Comparison of ENCODE assay signal across 25 cellular contexts in genomic region chr2:105763076-105763475, GRCh38. TPM values are rescaled to one million over a fixed set of nuclear protein-coding genes. Genes with fewer than 3 reads are reported as not detected.
DNase-seq lines count a peak whose midpoint lies in the region; ATAC-seq, FAIRE-seq and TF ChIP-seq lines count a peak whose summit lies in the region.
"Had no signal": no experiment of that assay in that cellular context is flagged by ENCODE, and none has a peak within 500 bp of the region (broad histone marks: within the 10 kb centered on the region; RNA-seq: fewer than 3 reads in every experiment).

No MANE protein-coding gene starts in this region.

- TF ChIP-seq CTCF in CD4-positive, alpha-beta T cell (IDR thresholded peaks at IDR 0.05): no peak

- H3K9me3 ChIP-seq in CD4-positive, alpha-beta T cell (ENCODE audit: control insufficient read depth, low read length): no peaks in the 10 kb centered on the region
- H3K9me3 ChIP-seq: Caco-2, stomach, transverse colon had no signal

- H3K4me1 Mint-ChIP-seq in activated CD4-positive, alpha-beta memory T cell treated with anti-CD3 and anti-CD28 coated beads for 36 hours (ENCODE audit: low read depth): peaks cover 95% of the 10 kb centered on the region
- H3K4me1 Mint-ChIP-seq in activated CD4-positive, alpha-beta memory T cell treated with anti-CD3 and anti-CD28 coated beads, Interleukin-2, amount 10 ng/mL, durations not matched to agents 7 days and 5 days: peaks cover 90% of the 10 kb centered on the region
- H3K4me1 Mint-ChIP-seq in CD4-positive, alpha-beta T cell (ENCODE audit: low read depth): peaks cover 98% of the 10 kb centered on the region
- peaks cover 73% of the 10 kb centered on the region for H3K4me1 Mint-ChIP-seq in activated T-helper 17 cell treated with anti-CD3 and anti-CD28 coated beads, Interleukin-2, amount 50 U/mL, for 72 hours

- CTCF ChIA-PET in activated CD4-positive, alpha-beta memory T cell treated with anti-CD3 and anti-CD28 coated beads for 36 hours (lab: Charles Lee): interaction anchor here (0.7 to 2.4 kb wide), 7 partner anchors 9 to 334 kb away, joined by 3 to 9 read pairs (median 3); no protein-coding TSS in a partner anchor
- CTCF ChIA-PET in activated CD4-positive, alpha-beta memory T cell treated with anti-CD3 and anti-CD28 coated beads, Interleukin-2, amount 10 ng/mL, durations not matched to agents 7 days and 5 days (lab: Charles Lee): interaction anchor here (1.0 to 1.5 kb wide), 3 partner anchors 10 to 186 kb away, joined by 3 read pairs; no protein-coding TSS in a partner anchor
- CTCF ChIA-PET in CD4-positive, alpha-beta T cell (lab: Charles Lee): interaction anchor here (0.6 to 1.6 kb wide), 2 partner anchors 10 to 14 kb away, joined by 5 read pairs; no protein-coding TSS in a partner anchor

- H3K27me3 Mint-ChIP-seq in activated CD4-positive, alpha-beta memory T cell treated with anti-CD3 and anti-CD28 coated beads for 36 hours: no peaks in the 10 kb centered on the region
- H3K27me3 Mint-ChIP-seq in activated CD4-positive, alpha-beta memory T cell treated with anti-CD3 and anti-CD28 coated beads, Interleukin-2, amount 10 ng/mL, durations not matched to agents 7 days and 5 days: no peaks in the 10 kb centered on the region
- no peaks in the 10 kb centered on the region for H3K27me3 Mint-ChIP-seq in CD4-positive, alpha-beta T cell
- H3K27me3 Mint-ChIP-seq in activated T-helper 17 cell treated with anti-CD3 and anti-CD28 coated beads, Interleukin-2, amount 50 U/mL, for 72 hours: no peaks in the 10 kb centered on the region
- H3K27me3 Mint-ChIP-seq: brain had no signal

- H3K36me3 Mint-ChIP-seq in activated CD4-positive, alpha-beta memory T cell treated with anti-CD3 and anti-CD28 coated beads for 36 hours: peaks cover 44% of the 10 kb centered on the region
- H3K36me3 Mint-ChIP-seq in activated CD4-positive, alpha-beta memory T cell treated with anti-CD3 and anti-CD28 coated beads, Interleukin-2, amount 10 ng/mL, durations not matched to agents 7 days and 5 days (ENCODE audit: low read depth): peaks cover 62% of the 10 kb centered on the region
- H3K36me3 Mint-ChIP-seq in CD4-positive, alpha-beta T cell (ENCODE audit: low read depth): peaks cover 63% of the 10 kb centered on the region
- peaks cover 98% of the 10 kb centered on the region for H3K36me3 Mint-ChIP-seq in activated T-helper 17 cell treated with anti-CD3 and anti-CD28 coated beads, Interleukin-2, amount 50 U/mL, for 72 hours (ENCODE audit: low read depth)

- H3K27me3 ChIP-seq in CD4-positive, alpha-beta T cell (ENCODE audit: control insufficient read depth, insufficient read depth, low read length): no peaks in the 10 kb centered on the region
- H3K27me3 ChIP-seq: stomach, transverse colon had no signal

- no peak for FAIRE-seq in urothelium cell line (lab: Jason Lieb, UNC)
- FAIRE-seq: GM12892, K562 had no signal

- H3K9me3 Mint-ChIP-seq in activated CD4-positive, alpha-beta memory T cell treated with anti-CD3 and anti-CD28 coated beads for 36 hours: no peaks in the 10 kb centered on the region
- H3K9me3 Mint-ChIP-seq in activated CD4-positive, alpha-beta memory T cell treated with anti-CD3 and anti-CD28 coated beads, Interleukin-2, amount 10 ng/mL, durations not matched to agents 7 days and 5 days: no peaks in the 10 kb centered on the region
- H3K9me3 Mint-ChIP-seq in CD4-positive, alpha-beta T cell: no peaks in the 10 kb centered on the region
- H3K9me3 Mint-ChIP-seq in activated T-helper 17 cell treated with anti-CD3 and anti-CD28 coated beads, Interleukin-2, amount 50 U/mL, for 72 hours: no peaks in the 10 kb centered on the region

- H3K27ac Mint-ChIP-seq in activated CD4-positive, alpha-beta memory T cell treated with anti-CD3 and anti-CD28 coated beads for 36 hours: peak overlapping the region; percentile 69
- no peak overlapping the region for H3K27ac Mint-ChIP-seq in activated CD4-positive, alpha-beta memory T cell treated with anti-CD3 and anti-CD28 coated beads, Interleukin-2, amount 10 ng/mL, durations not matched to agents 7 days and 5 days
- peak overlapping the region; percentile 98 for H3K27ac Mint-ChIP-seq in CD4-positive, alpha-beta T cell
- H3K27ac Mint-ChIP-seq in activated T-helper 17 cell treated with anti-CD3 and anti-CD28 coated beads, Interleukin-2, amount 50 U/mL, for 72 hours: peak overlapping the region; percentile 95

- H3K4me3 Mint-ChIP-seq in activated CD4-positive, alpha-beta memory T cell treated with anti-CD3 and anti-CD28 coated beads for 36 hours: peak overlapping the region; percentile 23
- H3K4me3 Mint-ChIP-seq in activated CD4-positive, alpha-beta memory T cell treated with anti-CD3 and anti-CD28 coated beads, Interleukin-2, amount 10 ng/mL, durations not matched to agents 7 days and 5 days: no peak overlapping the region
- peak overlapping the region; percentile 7 for H3K4me3 Mint-ChIP-seq in CD4-positive, alpha-beta T cell
- H3K4me3 Mint-ChIP-seq in activated T-helper 17 cell treated with anti-CD3 and anti-CD28 coated beads, Interleukin-2, amount 50 U/mL, for 72 hours: peak overlapping the region; percentile 98
- H3K4me3 Mint-ChIP-seq: brain had no signal

- POLR2A ChIA-PET in activated CD4-positive, alpha-beta memory T cell treated with anti-CD3 and anti-CD28 coated beads for 36 hours (lab: Charles Lee): interaction anchor here (1.6 to 6.7 kb wide), 3 partner anchors 9 to 24 kb away, joined by 3 to 49 read pairs (median 17); no protein-coding TSS in a partner anchor
- POLR2A ChIA-PET in activated CD4-positive, alpha-beta memory T cell treated with anti-CD3 and anti-CD28 coated beads, Interleukin-2, amount 10 ng/mL, durations not matched to agents 7 days and 5 days (lab: Charles Lee): interaction anchor here (1.0 to 12.1 kb wide), 6 partner anchors 10 to 24 kb away, joined by 3 to 120 read pairs (median 13); no protein-coding TSS in a partner anchor
- POLR2A ChIA-PET in CD4-positive, alpha-beta T cell (lab: Charles Lee): interaction anchor here (0.8 to 4.6 kb wide), 10 partner anchors 8 to 166 kb away, joined by 3 to 27 read pairs (median 4); no protein-coding TSS in a partner anchor

- ATAC-seq in CD4-positive, alpha-beta T cell (ENCODE audit: poor library complexity): no peak
- ATAC-seq in activated T-helper 17 cell treated with anti-CD3 and anti-CD28 coated beads, Interleukin-2, amount 50 U/mL, for 72 hours (replicated peaks): no peak
- no peak for ATAC-seq in HG02885 (IDR thresholded peaks at IDR 0.05; ENCODE audit: poor library complexity, unreplicated experiment)
- ATAC-seq: K562, Panc1 had no signal

- intact Hi-C loops in activated CD4-positive, alpha-beta memory T cell treated with anti-CD3 and anti-CD28 coated beads for 36 hours (cut with micrococcal nuclease): no loop called here
- intact Hi-C loops in CD4-positive, alpha-beta T cell (cut with DNase I, micrococcal nuclease): no loop called here

- no peak overlapping the region for H3K27ac ChIP-seq in CD4-positive, alpha-beta T cell (ENCODE audit: low read depth, low read length)
- H3K27ac ChIP-seq: coronary artery, SK-N-MC, transverse colon had no signal

- DNase-seq in activated CD4-positive, alpha-beta memory T cell treated with anti-CD3 and anti-CD28 coated beads for 36 hours: no peak
- no peak for DNase-seq in activated CD4-positive, alpha-beta memory T cell treated with anti-CD3 and anti-CD28 coated beads, Interleukin-2, amount 10 ng/mL, durations not matched to agents 7 days and 5 days
- no peak for DNase-seq in CD4-positive, alpha-beta T cell
- peak; percentile 33 for DNase-seq in islet precursor cell
- no peak for DNase-seq in urothelium cell line (ENCODE audit: low spot score)
- no peak for DNase-seq in SKM-1 (lab: John Stamatoyannopoulos, UW; ENCODE audit: unreplicated experiment)
- DNase-seq: Caco-2; DMS79 treated with DMSO at 0.1 percent for 48 hours; kidney glomerular epithelial cell; NCI-H1436 treated with DMSO at 0.1 percent for 48 hours; NCI-H510A treated with DMSO at 0.1 percent for 48 hours; NK-92 treated with Interleukin-12 subunit alpha and Interleukin-12 subunit beta, amount 100 ng/mL, for 24 hours; retina; stimulated activated CD4-positive, alpha-beta T cell treated with anti-CD3 and anti-CD28 coated beads, Interleukin-4, amount 100 ng/mL, for 24 hours; stomach; T1000; transverse colon had no signal

RNA-seq across cellular contexts. Expression of gene NCK2, which starts 18.4 kb away (rescaled TPM):
- total RNA-seq in activated CD4-positive, alpha-beta memory T cell treated with anti-CD3 and anti-CD28 coated beads for 36 hours: 10 to 100 TPM; 81.8 to 85.8 TPM
- 10 to 100 TPM; 70.8 to 75.9 TPM for total RNA-seq in activated CD4-positive, alpha-beta memory T cell treated with anti-CD3 and anti-CD28 coated beads, Interleukin-2, amount 10 ng/mL, durations not matched to agents 7 days and 5 days
- total RNA-seq in CD4-positive, alpha-beta T cell: 10 to 100 TPM; 92.1 to 92.3 TPM
- 10 to 100 TPM; 75.4 to 85.4 TPM for total RNA-seq in activated T-helper 17 cell treated with anti-CD3 and anti-CD28 coated beads, Interleukin-2, amount 50 U/mL, for 72 hours
